ENCODE assay signal across 8 cellular contexts in genomic region chr10:72320676-72321247, GRCh38. TPM values are rescaled to one million over a fixed set of nuclear protein-coding genes. Genes with fewer than 3 reads are reported as not detected.
DNase-seq lines count a peak whose midpoint lies in the region; ATAC-seq and TF ChIP-seq lines count a peak whose summit lies in the region.

No MANE protein-coding gene starts in this region.

- peak overlapping the region; percentile 87 for H3K4ac ChIP-seq in mesendoderm (ENCODE audit: low read depth, low read length)

- H3K27me3 ChIP-seq in duodenal mucosa (ENCODE audit: control insufficient read depth in 1 of 2, insufficient read depth in 2 of 2, low read length in 2 of 2) (no peaks in the 10 kb centered on the region), mesendoderm (ENCODE audit: insufficient read depth, low read length, poor library complexity) (no peaks in the 10 kb centered on the region), stomach (no peaks in the 10 kb centered on the region)

- H3K79me2 ChIP-seq in mesendoderm (ENCODE audit: control insufficient read depth, insufficient read depth, low read length) = no peaks in the 10 kb centered on the region

- no peak overlapping the region for H3K4me2 ChIP-seq in mesendoderm (ENCODE audit: low read length)

- intact Hi-C loops in activated CD4-positive, alpha-beta T cell treated with anti-CD3 and anti-CD28 coated beads for 36 hours (cut with DNase I, micrococcal nuclease) = loop anchor here (1.0 to 5.0 kb wide), 12 partner anchors 8 to 553 kb away; partner anchors contain the start of genes ANAPC16 (in 2 of the 2), ASCC1 (in 2 of the 2), DDIT4 (in 2 of the 2) and DNAJB12 (in 1 of the 2)
- intact Hi-C loops in stomach (cut with DNase I; ENCODE audit: low total_unique reads) = no loop called here

- no peak overlapping the region for H4K5ac ChIP-seq in mesendoderm (ENCODE audit: low read length)

- POLR2A ChIA-PET in activated CD4-positive, alpha-beta T cell treated with anti-CD3 and anti-CD28 coated beads for 36 hours (lab: Charles Lee) = interaction anchor here (0.8 to 8.2 kb wide), 15 partner anchors 9 to 102 kb away, joined by 3 to 124 read pairs (median 12); partner anchors contain the start of gene DDIT4

- H3K18ac ChIP-seq in mesendoderm (ENCODE audit: low read length) = peak overlapping the region; percentile 24

- H3K9me3 ChIP-seq in duodenal mucosa (ENCODE audit: control insufficient read depth in 1 of 2, low read length in 2 of 2) (no peaks in the 10 kb centered on the region), stomach (no peaks in the 10 kb centered on the region)

- CTCF ChIA-PET in activated CD4-positive, alpha-beta T cell treated with anti-CD3 and anti-CD28 coated beads for 36 hours (lab: Charles Lee) = interaction anchor here (0.6 to 4.9 kb wide), 15 partner anchors 10 to 424 kb away, joined by 3 to 22 read pairs (median 6); partner anchors contain the start of gene DDIT4

- H3K4me1 ChIP-seq in duodenal mucosa (ENCODE audit: control insufficient read depth in 1 of 2, insufficient read depth in 2 of 2, low read length in 2 of 2) (peaks cover 53 to 59% of the 10 kb centered on the region in 2 donors), mesendoderm (ENCODE audit: control insufficient read depth, low read depth, low read length) (peaks cover 13% of the 10 kb centered on the region), stomach (peaks cover 70 to 98% (median 87%) of the 10 kb centered on the region in 4 donors)

- peak overlapping the region; percentile 72 for H3K56ac ChIP-seq in mesendoderm (ENCODE audit: low read length)

- peak overlapping the region; percentile 84 for H3K4me3 Mint-ChIP-seq in activated CD4-positive, alpha-beta T cell treated with anti-CD3 and anti-CD28 coated beads for 36 hours

- H3K27ac ChIP-seq in duodenal mucosa (ENCODE audit: low read depth, low read length) = peak overlapping the region; percentile 90
- peak overlapping the region; percentile 85 for H3K27ac ChIP-seq in mesendoderm (ENCODE audit: low read depth, low read length)
- H3K27ac ChIP-seq in stomach = peak overlapping the region; percentile 61 to 95 (median 91)

- H3K4me1 Mint-ChIP-seq in activated CD4-positive, alpha-beta T cell treated with anti-CD3 and anti-CD28 coated beads for 36 hours = peaks cover 72% of the 10 kb centered on the region

- peak overlapping the region; percentile 100 for H3K27ac Mint-ChIP-seq in activated CD4-positive, alpha-beta T cell treated with anti-CD3 and anti-CD28 coated beads for 36 hours

- H3K4me3 ChIP-seq in duodenal mucosa (ENCODE audit: low read depth in 1 of 2, low read length in 2 of 2) = no peak overlapping the region
- no peak overlapping the region for H3K4me3 ChIP-seq in mesendoderm (ENCODE audit: low read length)
- peak overlapping the region in 1 of 4 donors; percentile 3 for H3K4me3 ChIP-seq in stomach

- H3K9ac ChIP-seq in duodenal mucosa (ENCODE audit: low read depth in 1 of 2, low read length in 2 of 2) (peak overlapping the region in 1 of 2 donors; percentile 2), mesendoderm (ENCODE audit: low read length) (peak overlapping the region; percentile 32)

- no peak overlapping the region for H3K23ac ChIP-seq in mesendoderm (ENCODE audit: low read length)

- no peak overlapping the region for H2AK5ac ChIP-seq in mesendoderm (ENCODE audit: low read length)

- DNase-seq in CD1c-positive myeloid dendritic cell (ENCODE audit: extremely low spot score) (peak; percentile 78), GM19238 (ENCODE audit: insufficient read length, low spot score) (peak; percentile 89), NCI-H460 (ENCODE audit: extremely low read depth, low read depth) (peak; percentile 100), mesendoderm (peak; percentile 99), stomach (peak; percentile 62)
- peak; percentile 91 for DNase-seq in activated CD4-positive, alpha-beta T cell treated with anti-CD3 and anti-CD28 coated beads for 36 hours

- TF ChIP-seq CTCF in stomach (IDR thresholded peaks at IDR 0.05) = no peak

- no peaks in the 10 kb centered on the region for H3K36me3 ChIP-seq in duodenal mucosa (ENCODE audit: control insufficient read depth in 1 of 2, insufficient read depth in 2 of 2, low read length in 2 of 2)
- no peaks in the 10 kb centered on the region for H3K36me3 ChIP-seq in mesendoderm (ENCODE audit: control insufficient read depth, insufficient read depth, low read length)
- H3K36me3 ChIP-seq in stomach = no peaks in the 10 kb centered on the region

- no CpG with 5 or more reads among the region's 12 CpGs for WGBS in mesendoderm (ENCODE audit: extremely low coverage, insufficient coverage, low lambda C conversion rate)
- 38 to 60% (median 41%) methylated on average over 5 to 12 of the region's 12 CpGs for WGBS in stomach, 5 donors

- TF ChIP-seq POLR2A in stomach (IDR thresholded peaks at IDR 0.05) = no peak

- no peaks in the 10 kb centered on the region for H3K9me3 Mint-ChIP-seq in activated CD4-positive, alpha-beta T cell treated with anti-CD3 and anti-CD28 coated beads for 36 hours (ENCODE audit: low read depth)

- peak; percentile 66 for ATAC-seq in HG03175 (IDR thresholded peaks at IDR 0.05; ENCODE audit: unreplicated experiment)
- ATAC-seq in activated CD4-positive, alpha-beta T cell treated with anti-CD3 and anti-CD28 coated beads for 36 hours = peak; percentile 75

- H3K36me3 Mint-ChIP-seq in activated CD4-positive, alpha-beta T cell treated with anti-CD3 and anti-CD28 coated beads for 36 hours (ENCODE audit: low read depth) = peaks cover 13% of the 10 kb centered on the region

- H4K8ac ChIP-seq in mesendoderm (ENCODE audit: low read depth, low read length) = no peak overlapping the region

- H3K27me3 Mint-ChIP-seq in activated CD4-positive, alpha-beta T cell treated with anti-CD3 and anti-CD28 coated beads for 36 hours = no peaks in the 10 kb centered on the region

- H2BK15ac ChIP-seq in mesendoderm (replicated peaks; ENCODE audit: low read depth) = no peak overlapping the region

- H2BK120ac ChIP-seq in mesendoderm (ENCODE audit: low read depth, low read length) = peak overlapping the region; percentile 65

- TF ChIP-seq EP300 in stomach (IDR thresholded peaks at IDR 0.05) = no peak

- H3K79me1 ChIP-seq in mesendoderm (ENCODE audit: low read length) = no peaks in the 10 kb centered on the region

- H2BK5ac ChIP-seq in mesendoderm (ENCODE audit: low read length) = peak overlapping the region; percentile 67

RNA-seq across cellular contexts. Expression of gene DNAJB12, which starts 34.0 kb away (rescaled TPM):
- total RNA-seq in NCI-H460 (2014; rRNA removed; shearing (Covaris generic)) = 5.4 and 7.0 TPM in 2 replicates
- polyA plus RNA-seq in NCI-H460 (2014; cell fraction: nucleus; rRNA removed) = 13.4 and 23.8 TPM in 2 replicates
- 10 to 100 TPM; 19.7 to 21.9 TPM for total RNA-seq in activated CD4-positive, alpha-beta T cell treated with anti-CD3 and anti-CD28 coated beads for 36 hours
- 15.4 TPM for polyA plus RNA-seq in mesendoderm (2013, experiment 1 of 2)
- polyA plus RNA-seq in mesendoderm (2013, experiment 2 of 2) = 15.1 TPM
- total RNA-seq in stomach = 10 to 100 TPM in 4 of 5 donors, 1 to 10 TPM in 1; 2.3 to 43.2 (median 24.9) TPM
- polyA plus RNA-seq in stomach = 10 to 100 TPM; 12.1 to 20.0 (median 16.3) TPM

RNA-seq across cellular contexts. Expression of gene DDIT4, which starts 47.0 kb away (rescaled TPM):
- total RNA-seq in NCI-H460 (2014; rRNA removed; shearing (Covaris generic)) = 711 and 784 TPM in 2 replicates
- polyA plus RNA-seq in NCI-H460 (2014; cell fraction: nucleus; rRNA removed) = 818 and 840 TPM in 2 replicates
- 1,000 to 10,000 TPM in 1 of 2 experiments, 100 to 1,000 TPM in 1; 750 to 1,039 TPM for total RNA-seq in activated CD4-positive, alpha-beta T cell treated with anti-CD3 and anti-CD28 coated beads for 36 hours
- 13.6 TPM for polyA plus RNA-seq in mesendoderm (2013, experiment 1 of 2)
- polyA plus RNA-seq in mesendoderm (2013, experiment 2 of 2) = 13.8 TPM
- 100 to 1,000 TPM in 4 of 5 donors, 10 to 100 TPM in 1; 89.9 to 188 (median 154) TPM for total RNA-seq in stomach
- polyA plus RNA-seq in stomach = 100 to 1,000 TPM; 122 to 176 (median 170) TPM
